ENCODE assay signal across 16 cellular contexts in the genomic region with DNA sequence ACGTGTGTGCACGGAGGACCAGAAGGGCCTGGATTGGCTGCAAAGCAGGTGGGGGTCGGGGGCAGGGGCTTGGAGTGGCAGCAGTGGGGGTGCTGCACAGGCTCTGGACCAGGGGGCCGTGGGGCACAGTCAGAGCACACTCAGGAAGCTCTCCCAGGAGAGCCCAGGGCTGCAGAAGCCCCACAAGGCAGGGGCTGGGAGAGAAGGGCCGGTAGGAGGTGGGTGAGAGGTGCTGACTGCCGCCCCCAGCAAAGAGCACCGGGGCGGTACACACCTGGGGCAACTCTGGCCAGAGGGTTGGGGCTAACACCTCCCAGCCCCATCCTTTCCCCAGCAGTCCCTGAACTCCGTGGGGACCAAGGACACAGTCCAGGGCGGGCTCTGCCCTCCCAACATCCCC. TPM values are rescaled to one million over a fixed set of nuclear protein-coding genes. Genes with fewer than 3 reads are reported as not detected.
DNase-seq lines count a peak whose midpoint lies in the region; TF ChIP-seq lines count a peak whose summit lies in the region.
"Had no signal": no experiment of that assay in that cellular context is flagged by ENCODE, and none has a peak within 500 bp of the region (broad histone marks: within the 10 kb centered on the region; RNA-seq: fewer than 3 reads in every experiment).

No MANE protein-coding gene starts in this region.

- no peak overlapping the region for H3K4me2 ChIP-seq in osteoblast (ENCODE audit: insufficient read depth, low read length)
- H3K4me2 ChIP-seq: GM23338 had no signal

- H3K79me2 ChIP-seq in osteoblast (ENCODE audit: insufficient read depth, low read length): no peaks in the 10 kb centered on the region

- H3K36me3 ChIP-seq in osteoblast (ENCODE audit: insufficient read depth, low read length): no peaks in the 10 kb centered on the region

- H3K9me3 ChIP-seq in osteoblast (ENCODE audit: low read depth, low read length): no peaks in the 10 kb centered on the region

- TF ChIP-seq CTCF in dorsolateral prefrontal cortex (IDR thresholded peaks at IDR 0.05 in 54 of 56, conservative IDR thresholded peaks at IDR 0.05 in 2 of 56; ENCODE audit: low read depth in 1 of 56, partially characterized antibody in 56 of 56): no peak
- no peak for TF ChIP-seq CTCF in osteoblast (IDR thresholded peaks at IDR 0.05; ENCODE audit: extremely low read depth, low read depth, low read length)

- no peaks in the 10 kb centered on the region for H4K20me1 ChIP-seq in osteoblast (ENCODE audit: insufficient read depth, low read length)

- H3K27me3 ChIP-seq in dorsolateral prefrontal cortex: peaks cover 0 to 15% (median 0%) of the 10 kb centered on the region in 45 donors
- no peaks in the 10 kb centered on the region for H3K27me3 ChIP-seq in osteoblast (ENCODE audit: insufficient read depth, low read length)

- no peak for DNase-seq in dorsolateral prefrontal cortex
- peak; percentile 90 for DNase-seq in osteoblast (ENCODE audit: insufficient read length, low spot score, missing footprints)
- no peak for DNase-seq in NAMALWA (ENCODE audit: low spot score)
- no peak for DNase-seq in glomerular visceral epithelial cell (ENCODE audit: extremely low spot score)
- no peak for DNase-seq in stimulated activated CD4-positive, alpha-beta T cell treated with anti-CD3 and anti-CD28 coated beads, Interleukin-12 subunit alpha, Interleukin-12 subunit beta, amount 100 ng/mL, for 4 hours
- DNase-seq: C1 segment of cervical spinal cord; Calu3; CD4-positive, alpha-beta memory T cell; COR-L47; DMS53; DMS79 treated with DMSO at 0.1 percent for 48 hours; GF-D8; H9; HFFc6 had no signal

- H2AFZ ChIP-seq in osteoblast (ENCODE audit: low read length): no peak overlapping the region
- H2AFZ ChIP-seq: GM23338 had no signal

- H3K27ac ChIP-seq in angular gyrus (ENCODE audit: low read depth, low read length) (peak overlapping the region; percentile 91), dorsolateral prefrontal cortex (peak overlapping the region in 55 of 59 donors; percentile 8 to 99 (median 86)), osteoblast (ENCODE audit: low read depth, low read length) (no peak overlapping the region)

- no peaks in the 10 kb centered on the region for H3K4me1 ChIP-seq in osteoblast (ENCODE audit: insufficient read depth, low read length)

- H3K4me3 ChIP-seq in dorsolateral prefrontal cortex (no peak overlapping the region), osteoblast (ENCODE audit: insufficient read depth, low read length) (no peak overlapping the region)
- H3K4me3 ChIP-seq: GM23338 had no signal

- intact Hi-C loops in dorsolateral prefrontal cortex (cut with DNase I): no loop called here

RNA-seq across cellular contexts. Expression of a gene that starts 13.9 kb away (rescaled TPM):
- 100 to 1,000 TPM in 111 of 120 experiments, 10 to 100 TPM in 9; 40.0 to 225 (median 141) TPM for total RNA-seq in dorsolateral prefrontal cortex
- total RNA-seq in osteoblast: under 0.01 TPM in 1 of 2 replicates, not detected in the other

RNA-seq across cellular contexts. Expression of a gene that starts 33.2 kb away (rescaled TPM):
- 100 to 1,000 TPM; 111 to 227 (median 176) TPM for total RNA-seq in dorsolateral prefrontal cortex
- total RNA-seq in osteoblast: 93.0 and 99.3 TPM in 2 replicates

RNA-seq across cellular contexts. Expression of a gene that starts 39.7 kb away (rescaled TPM):
- 10 to 100 TPM in 118 of 120 experiments, 1 to 10 TPM in 2; 7.4 to 42.1 (median 22.0) TPM for total RNA-seq in dorsolateral prefrontal cortex
- 10.6 and 42.7 TPM in 2 replicates for total RNA-seq in osteoblast

Comparison
In these comparisons a context has a peak if more than half of its experiments do, and no peak if none do; other contexts are left out.
1. RNA of a gene that starts 13.9 kb away (total RNA-seq): 40.0 to 225 TPM in dorsolateral prefrontal cortex; under 0.01 TPM in osteoblast; every median in the first group is over 10 times any median in the second.